ENCODE assay signal across 9 cellular contexts in the genomic region with DNA sequence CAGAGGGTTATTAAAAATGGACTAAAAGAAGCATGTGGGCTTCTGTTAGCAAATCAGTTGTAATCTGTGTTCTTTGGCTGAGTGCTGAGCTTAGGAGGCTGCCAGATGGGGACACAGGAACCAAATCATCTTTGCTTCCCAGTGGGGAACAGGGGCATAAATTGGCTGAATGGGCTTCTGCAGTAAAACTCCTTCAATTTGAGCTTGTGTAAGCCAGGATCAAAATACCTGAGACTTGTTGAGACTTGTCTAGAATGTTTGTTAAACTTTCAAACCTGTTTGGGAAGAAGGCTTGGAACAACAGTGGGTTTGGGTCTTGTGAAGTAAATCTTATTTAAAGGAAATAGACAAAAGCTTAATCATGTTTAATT. TPM values are rescaled to one million over a fixed set of nuclear protein-coding genes. Genes with fewer than 3 reads are reported as not detected.
DNase-seq lines count a peak whose midpoint lies in the region; ATAC-seq, FAIRE-seq and TF ChIP-seq lines count a peak whose summit lies in the region.
"Had no signal": no experiment of that assay in that cellular context is flagged by ENCODE, and none has a peak within 500 bp of the region (broad histone marks: within the 10 kb centered on the region; RNA-seq: fewer than 3 reads in every experiment).

No MANE protein-coding gene starts in this region.

- no peak for TF ChIP-seq POLR2A in heart left ventricle (IDR thresholded peaks at IDR 0.05)

- peaks cover 45% of the 10 kb centered on the region for H3K36me3 Mint-ChIP-seq in activated naive CD4-positive, alpha-beta T cell treated with anti-CD3 and anti-CD28 coated beads, Interleukin-2, amount 10 ng/mL, durations not matched to agents 7 days and 5 days

- H3K27me3 ChIP-seq in SK-N-SH (ENCODE audit: insufficient read depth) = no peaks in the 10 kb centered on the region
- H3K27me3 ChIP-seq in heart left ventricle = no peaks in the 10 kb centered on the region

- H3F3A ChIP-seq in SK-N-SH (replicated peaks; ENCODE audit: insufficient read depth) = peaks cover 28% of the 10 kb centered on the region

- no peak for TF ChIP-seq EP300 in SK-N-SH (IDR thresholded peaks at IDR 0.05; ENCODE audit: borderline replicate concordance in 1 of 2, low read depth in 1 of 2, low read length in 1 of 2)

- peaks cover 7 to 32% of the 10 kb centered on the region in 2 experiments for H3K4me1 ChIP-seq in SK-N-SH (ENCODE audit: control insufficient read depth in 1 of 2, insufficient read depth in 2 of 2, low read depth in 1 of 2, low read length in 1 of 2)
- H3K4me1 ChIP-seq in heart left ventricle = peaks cover 0 to 93% (median 8%) of the 10 kb centered on the region in 12 donors

- H3K27me3 Mint-ChIP-seq in activated naive CD4-positive, alpha-beta T cell treated with anti-CD3 and anti-CD28 coated beads, Interleukin-2, amount 10 ng/mL, durations not matched to agents 7 days and 5 days = no peaks in the 10 kb centered on the region

- no peaks in the 10 kb centered on the region for H4K20me1 ChIP-seq in SK-N-SH (ENCODE audit: insufficient read depth)

- H3K36me3 ChIP-seq in SK-N-SH (replicated peaks in 1 of 2; ENCODE audit: control insufficient read depth in 1 of 2, insufficient read depth in 2 of 2, low read length in 1 of 2) (peaks cover 0 to 4% of the 10 kb centered on the region in 2 experiments), heart left ventricle (no peaks in the 10 kb centered on the region)

- no peaks in the 10 kb centered on the region for H3K9me3 Mint-ChIP-seq in activated naive CD4-positive, alpha-beta T cell treated with anti-CD3 and anti-CD28 coated beads, Interleukin-2, amount 10 ng/mL, durations not matched to agents 7 days and 5 days

- TF ChIP-seq CTCF in SK-N-SH (IDR thresholded peaks at IDR 0.05) (no peak), heart left ventricle (IDR thresholded peaks at IDR 0.05) (no peak), GM20000 (IDR thresholded peaks at IDR 0.05; ENCODE audit: extremely low read depth, missing control alignments) (no peak)

- POLR2A ChIA-PET in SK-N-SH (lab: Yijun Ruan, JAX) = no interaction called here

- peak overlapping the region; percentile 84 for H3K27ac Mint-ChIP-seq in activated naive CD4-positive, alpha-beta T cell treated with anti-CD3 and anti-CD28 coated beads, Interleukin-2, amount 10 ng/mL, durations not matched to agents 7 days and 5 days

- no peak for FAIRE-seq in urothelium cell line (lab: Jason Lieb, UNC)
- FAIRE-seq: TTC549 had no signal

- peak overlapping the region; percentile 66 for H3K4me2 ChIP-seq in SK-N-SH

- H3K79me2 ChIP-seq in SK-N-SH (ENCODE audit: insufficient read depth) = peaks cover 55% of the 10 kb centered on the region

- DNase-seq in activated naive CD4-positive, alpha-beta T cell treated with anti-CD3 and anti-CD28 coated beads, Interleukin-2, amount 10 ng/mL, durations not matched to agents 7 days and 5 days = no peak
- no peak for DNase-seq in activated naive CD4-positive, alpha-beta T cell (lab: John Stamatoyannopoulos, UW)
- no peak for DNase-seq in SK-N-SH
- DNase-seq in heart left ventricle = no peak
- DNase-seq in urothelium cell line (ENCODE audit: low spot score) = peak; percentile 20
- DNase-seq in putamen (ENCODE audit: low spot score) = no peak
- DNase-seq in GM20000 (ENCODE audit: low spot score) = no peak
- no peak for DNase-seq in left colon

- H3K4me1 Mint-ChIP-seq in activated naive CD4-positive, alpha-beta T cell treated with anti-CD3 and anti-CD28 coated beads, Interleukin-2, amount 10 ng/mL, durations not matched to agents 7 days and 5 days = peaks cover 93% of the 10 kb centered on the region

- CTCF ChIA-PET in activated naive CD4-positive, alpha-beta T cell treated with anti-CD3 and anti-CD28 coated beads, Interleukin-2, amount 10 ng/mL, durations not matched to agents 7 days and 5 days (lab: Charles Lee) = interaction anchor here (0.5 to 1.6 kb wide), 5 partner anchors 11 to 254 kb away, joined by 3 to 5 read pairs (median 3); no protein-coding TSS in a partner anchor
- CTCF ChIA-PET in SK-N-SH (lab: Yijun Ruan, JAX) = interaction anchor here (0.8 to 2.1 kb wide), 4 partner anchors 10 to 88 kb away, joined by 3 to 9 read pairs (median 4); no protein-coding TSS in a partner anchor

- ATAC-seq in heart left ventricle (peak in 2 of 4 donors; percentile 50 to 65), left colon (no peak)

- TF ChIP-seq RAD21 in SK-N-SH (IDR thresholded peaks at IDR 0.05; ENCODE audit: low read length) = no peak

- H3K9me2 ChIP-seq in SK-N-SH = no peaks in the 10 kb centered on the region

- no peak overlapping the region for H3K4me3 Mint-ChIP-seq in activated naive CD4-positive, alpha-beta T cell treated with anti-CD3 and anti-CD28 coated beads, Interleukin-2, amount 10 ng/mL, durations not matched to agents 7 days and 5 days

- H3K27ac ChIP-seq in SK-N-SH (ENCODE audit: low read depth in 2 of 2, low read length in 1 of 2) (peak overlapping the region; percentile 65 to 92), heart left ventricle (peak overlapping the region in 11 of 12 donors; percentile 26 to 86 (median 43))

- intact Hi-C loops in heart left ventricle (cut with DNase I) = loop anchor here in 2 of 10 donors (5.0 to 10.0 kb wide), 3 partner anchors 51 to 89 kb away; no protein-coding TSS in a partner anchor
- intact Hi-C loops in left colon (cut with DNase I, micrococcal nuclease) = no loop called here

- H3K9me3 ChIP-seq in SK-N-SH = no peaks in the 10 kb centered on the region
- no peaks in the 10 kb centered on the region for H3K9me3 ChIP-seq in heart left ventricle

- peak overlapping the region; percentile 45; the same call in 1 of the 2 replicates for H2AFZ ChIP-seq in SK-N-SH (ENCODE audit: low read depth)

- peak overlapping the region; percentile 40; the same call in 1 of the 2 replicates for H3K9ac ChIP-seq in SK-N-SH

- H3K4me3 ChIP-seq in SK-N-SH (ENCODE audit: low read depth in 2 of 2, low read length in 1 of 2) = no peak overlapping the region
- H3K4me3 ChIP-seq in heart left ventricle = peak overlapping the region in 6 of 12 donors; percentile 9 to 44 (median 27)

TF ChIP-seq in SK-N-SH, 30 proteins besides CTCF, POLR2A, EP300 and RAD21:
- TF ChIP-seq, protein P1, sequence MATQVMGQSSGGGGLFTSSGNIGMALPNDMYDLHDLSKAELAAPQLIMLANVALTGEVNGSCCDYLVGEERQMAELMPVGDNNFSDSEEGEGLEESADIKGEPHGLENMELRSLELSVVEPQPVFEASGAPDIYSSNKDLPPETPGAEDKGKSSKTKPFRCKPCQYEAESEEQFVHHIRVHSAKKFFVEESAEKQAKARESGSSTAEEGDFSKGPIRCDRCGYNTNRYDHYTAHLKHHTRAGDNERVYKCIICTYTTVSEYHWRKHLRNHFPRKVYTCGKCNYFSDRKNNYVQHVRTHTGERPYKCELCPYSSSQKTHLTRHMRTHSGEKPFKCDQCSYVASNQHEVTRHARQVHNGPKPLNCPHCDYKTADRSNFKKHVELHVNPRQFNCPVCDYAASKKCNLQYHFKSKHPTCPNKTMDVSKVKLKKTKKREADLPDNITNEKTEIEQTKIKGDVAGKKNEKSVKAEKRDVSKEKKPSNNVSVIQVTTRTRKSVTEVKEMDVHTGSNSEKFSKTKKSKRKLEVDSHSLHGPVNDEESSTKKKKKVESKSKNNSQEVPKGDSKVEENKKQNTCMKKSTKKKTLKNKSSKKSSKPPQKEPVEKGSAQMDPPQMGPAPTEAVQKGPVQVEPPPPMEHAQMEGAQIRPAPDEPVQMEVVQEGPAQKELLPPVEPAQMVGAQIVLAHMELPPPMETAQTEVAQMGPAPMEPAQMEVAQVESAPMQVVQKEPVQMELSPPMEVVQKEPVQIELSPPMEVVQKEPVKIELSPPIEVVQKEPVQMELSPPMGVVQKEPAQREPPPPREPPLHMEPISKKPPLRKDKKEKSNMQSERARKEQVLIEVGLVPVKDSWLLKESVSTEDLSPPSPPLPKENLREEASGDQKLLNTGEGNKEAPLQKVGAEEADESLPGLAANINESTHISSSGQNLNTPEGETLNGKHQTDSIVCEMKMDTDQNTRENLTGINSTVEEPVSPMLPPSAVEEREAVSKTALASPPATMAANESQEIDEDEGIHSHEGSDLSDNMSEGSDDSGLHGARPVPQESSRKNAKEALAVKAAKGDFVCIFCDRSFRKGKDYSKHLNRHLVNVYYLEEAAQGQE (IDR thresholded peaks at IDR 0.05; ENCODE audit: low read depth, low read length) = no peak
- TF ChIP-seq EZH2phosphoT487 (IDR thresholded peaks at IDR 0.05; ENCODE audit: borderline replicate concordance, low read depth) = no peak
- TF ChIP-seq RFX5 (IDR thresholded peaks at IDR 0.05; ENCODE audit: low read length) = no peak
- TF ChIP-seq RXRA (IDR thresholded peaks at IDR 0.05; ENCODE audit: borderline replicate concordance, low read depth) = no peak
- TF ChIP-seq TCF12 (IDR thresholded peaks at IDR 0.05) = no peak
- no peak for TF ChIP-seq CHD2 (IDR thresholded peaks at IDR 0.05; ENCODE audit: low read length, partially characterized antibody)
- TF ChIP-seq NFIC (IDR thresholded peaks at IDR 0.05; ENCODE audit: borderline replicate concordance) = no peak
- TF ChIP-seq GABPA (IDR thresholded peaks at IDR 0.05; ENCODE audit: low read depth) = no peak
- no peak for TF ChIP-seq NRF1 (IDR thresholded peaks at IDR 0.05; ENCODE audit: low read depth, low read length)
- TF ChIP-seq USF1 (IDR thresholded peaks at IDR 0.05; ENCODE audit: borderline replicate concordance, low read depth) = no peak
- TF ChIP-seq SMC3 (IDR thresholded peaks at IDR 0.05; ENCODE audit: low read depth, low read length) = no peak
- no peak for TF ChIP-seq FOSL2 (IDR thresholded peaks at IDR 0.05; ENCODE audit: borderline replicate concordance, low read depth)
TF ChIP-seq in SK-N-SH: peak in this region for 0.

RNA-seq across cellular contexts. Expression of gene TNFAIP8, which starts 32.2 kb away (rescaled TPM):
- polyA plus RNA-seq in SK-N-SH (2012; rRNA removed) (28.3 and 31.3 TPM in 2 replicates), heart left ventricle (1 to 10 TPM; 5.1 to 10.0 TPM)
- polyA plus RNA-seq in SK-N-SH (2012; cell fraction: cytosol; rRNA removed) = 33.8 and 41.5 TPM in 2 replicates
- polyA plus RNA-seq in SK-N-SH (2012; cell fraction: nucleus; rRNA removed) = 11.7 and 15.5 TPM in 2 replicates
- total RNA-seq in heart left ventricle (10 to 100 TPM in 7 of 9 donors, 1 to 10 TPM in 2; 3.6 to 30.8 (median 13.9) TPM), left colon (10 to 100 TPM in 1 of 2 donors, 1 to 10 TPM in 1; 7.0 to 11.8 TPM)
